ENCODE assay signal across 8 cellular contexts in the genomic region with DNA sequence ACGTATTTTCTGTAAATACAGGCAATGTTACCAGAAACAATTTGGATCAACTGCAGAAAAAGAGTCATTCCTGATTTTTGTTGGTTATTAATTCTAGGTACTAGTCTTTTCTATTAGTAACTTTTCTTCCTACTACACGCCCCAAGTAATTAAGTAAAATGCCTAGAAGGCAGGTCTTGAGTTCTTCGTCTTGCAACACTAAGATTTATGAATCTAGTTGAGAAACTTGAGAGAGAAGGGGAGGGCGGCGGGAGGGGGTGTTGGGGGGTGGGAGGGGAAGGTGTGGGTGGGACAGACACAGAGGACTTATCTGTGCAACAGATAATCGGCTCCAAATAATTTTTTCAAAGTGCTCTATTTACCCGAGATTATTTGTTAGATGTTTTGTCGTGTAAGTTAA. TPM values are rescaled to one million over a fixed set of nuclear protein-coding genes. Genes with fewer than 3 reads are reported as not detected.
DNase-seq lines count a peak whose midpoint lies in the region; ATAC-seq and TF ChIP-seq lines count a peak whose summit lies in the region.

No MANE protein-coding gene starts in this region.

- H3K9ac ChIP-seq in iPS-18a (ENCODE audit: low read length) = peak overlapping the region; percentile 83

- CTCF ChIA-PET in WTC11 (lab: Charles Lee) = no interaction called here

- no peak for TF ChIP-seq POLR2A in testis (IDR thresholded peaks at IDR 0.05)

- TF ChIP-seq CTCF in WTC11 (IDR thresholded peaks at IDR 0.05) (no peak), testis (IDR thresholded peaks at IDR 0.05) (no peak)

- H3K36me3 ChIP-seq in iPS-18a (ENCODE audit: control insufficient read depth, low read depth, low read length) (peaks cover 19% of the 10 kb centered on the region), testis (ENCODE audit: low read depth, missing control alignments) (no peaks in the 10 kb centered on the region)

- peaks cover 31% of the 10 kb centered on the region for H3K4me1 Mint-ChIP-seq in activated CD4-positive, alpha-beta T cell treated with anti-CD3 and anti-CD28 coated beads, Interleukin-2, amount 10 ng/mL, durations not matched to agents 24 days and 14 days
- peaks cover 15% of the 10 kb centered on the region for H3K4me1 Mint-ChIP-seq in WTC11

- H3K27ac ChIP-seq in iPS-18a (ENCODE audit: low read length) = no peak overlapping the region
- H3K27ac ChIP-seq in testis = peak overlapping the region in 1 of 2 donors; percentile 91

- H3K4me3 ChIP-seq in iPS-18a (ENCODE audit: low read length) (peak overlapping the region; percentile 87), testis (peak overlapping the region; percentile 68 to 86)

- H3K36me3 Mint-ChIP-seq in activated CD4-positive, alpha-beta T cell treated with anti-CD3 and anti-CD28 coated beads, Interleukin-2, amount 10 ng/mL, durations not matched to agents 24 days and 14 days (ENCODE audit: low read depth) = peaks cover 33% of the 10 kb centered on the region
- peaks cover 13% of the 10 kb centered on the region for H3K36me3 Mint-ChIP-seq in WTC11

- H3K4me1 ChIP-seq in iPS-18a (ENCODE audit: control insufficient read depth, low read depth, low read length) (no peaks in the 10 kb centered on the region), testis (no peaks in the 10 kb centered on the region)

- H3K9me3 ChIP-seq in iPS-18a (ENCODE audit: control insufficient read depth, low read depth, low read length) (peaks cover 15% of the 10 kb centered on the region), testis (no peaks in the 10 kb centered on the region)

- no peaks in the 10 kb centered on the region for H3K27me3 Mint-ChIP-seq in activated CD4-positive, alpha-beta T cell treated with anti-CD3 and anti-CD28 coated beads, Interleukin-2, amount 10 ng/mL, durations not matched to agents 24 days and 14 days
- no peaks in the 10 kb centered on the region for H3K27me3 Mint-ChIP-seq in WTC11 (ENCODE audit: low read depth)

- intact Hi-C loops in activated CD4-positive, alpha-beta T cell treated with anti-CD3 and anti-CD28 coated beads, Interleukin-2, amount 10 ng/mL, durations not matched to agents 24 days and 14 days (cut with micrococcal nuclease) = loop anchor here (5.0 kb wide), 2 partner anchors 51 to 406 kb away; no protein-coding TSS in a partner anchor
- intact Hi-C loops in testis (cut with DNase I; ENCODE audit: low total_unique reads) = loop anchor here (10.0 kb wide), 1 partner anchor 121 kb away; no protein-coding TSS in a partner anchor

- no peaks in the 10 kb centered on the region for H3K9me3 Mint-ChIP-seq in activated CD4-positive, alpha-beta T cell treated with anti-CD3 and anti-CD28 coated beads, Interleukin-2, amount 10 ng/mL, durations not matched to agents 24 days and 14 days
- H3K9me3 Mint-ChIP-seq in WTC11 = no peaks in the 10 kb centered on the region

- H3K27me3 ChIP-seq in iPS-18a (ENCODE audit: control insufficient read depth, insufficient read depth, low read length) = no peaks in the 10 kb centered on the region
- H3K27me3 ChIP-seq in testis = no peaks in the 10 kb centered on the region

- ATAC-seq in WTC11 = no peak
- no peak for ATAC-seq in HG03460 (IDR thresholded peaks at IDR 0.05; ENCODE audit: unreplicated experiment)
- ATAC-seq in HG02885 (IDR thresholded peaks at IDR 0.05; ENCODE audit: poor library complexity, unreplicated experiment) = no peak

- H3K4me3 Mint-ChIP-seq in activated CD4-positive, alpha-beta T cell treated with anti-CD3 and anti-CD28 coated beads, Interleukin-2, amount 10 ng/mL, durations not matched to agents 24 days and 14 days = peak overlapping the region; percentile 86
- peak overlapping the region; percentile 89 for H3K4me3 Mint-ChIP-seq in WTC11

- DNase-seq in activated CD4-positive, alpha-beta T cell treated with anti-CD3 and anti-CD28 coated beads, Interleukin-2, amount 10 ng/mL, durations not matched to agents 24 days and 14 days = no peak
- DNase-seq in activated CD4-positive, alpha-beta T cell treated with anti-CD3 and anti-CD28 coated beads for 48 hours = no peak
- DNase-seq in WTC11 (ENCODE audit: low spot score) (no peak), testis (no peak), A172 (ENCODE audit: low spot score) (no peak)

- WGBS in testis, 2 donors = 0 to 2% methylated on average over 8 of the region's 8 CpGs

- POLR2A ChIA-PET in WTC11 (lab: Charles Lee) = no interaction called here

- peak overlapping the region; percentile 95 for H3K27ac Mint-ChIP-seq in activated CD4-positive, alpha-beta T cell treated with anti-CD3 and anti-CD28 coated beads, Interleukin-2, amount 10 ng/mL, durations not matched to agents 24 days and 14 days
- no peak overlapping the region for H3K27ac Mint-ChIP-seq in WTC11

TF ChIP-seq in WTC11, 78 proteins besides CTCF, POLR2A, EP300 and RAD21:
- no peak for TF ChIP-seq MXD4 (CRISPR knock-in tag; IDR thresholded peaks at IDR 0.05; ENCODE audit: borderline replicate concordance)
- no peak for TF ChIP-seq ESRRA (CRISPR knock-in tag; IDR thresholded peaks at IDR 0.05; ENCODE audit: borderline replicate concordance)
- TF ChIP-seq, protein P1, sequence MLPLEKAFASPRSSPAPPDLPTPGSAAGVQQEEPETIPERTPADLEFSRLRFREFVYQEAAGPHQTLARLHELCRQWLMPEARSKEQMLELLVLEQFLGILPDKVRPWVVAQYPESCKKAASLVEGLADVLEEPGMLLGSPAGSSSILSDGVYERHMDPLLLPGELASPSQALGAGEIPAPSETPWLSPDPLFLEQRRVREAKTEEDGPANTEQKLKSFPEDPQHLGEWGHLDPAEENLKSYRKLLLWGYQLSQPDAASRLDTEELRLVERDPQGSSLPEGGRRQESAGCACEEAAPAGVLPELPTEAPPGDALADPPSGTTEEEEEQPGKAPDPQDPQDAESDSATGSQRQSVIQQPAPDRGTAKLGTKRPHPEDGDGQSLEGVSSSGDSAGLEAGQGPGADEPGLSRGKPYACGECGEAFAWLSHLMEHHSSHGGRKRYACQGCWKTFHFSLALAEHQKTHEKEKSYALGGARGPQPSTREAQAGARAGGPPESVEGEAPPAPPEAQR (CRISPR knock-in tag; IDR thresholded peaks at IDR 0.05) = no peak
- TF ChIP-seq, protein P2, sequence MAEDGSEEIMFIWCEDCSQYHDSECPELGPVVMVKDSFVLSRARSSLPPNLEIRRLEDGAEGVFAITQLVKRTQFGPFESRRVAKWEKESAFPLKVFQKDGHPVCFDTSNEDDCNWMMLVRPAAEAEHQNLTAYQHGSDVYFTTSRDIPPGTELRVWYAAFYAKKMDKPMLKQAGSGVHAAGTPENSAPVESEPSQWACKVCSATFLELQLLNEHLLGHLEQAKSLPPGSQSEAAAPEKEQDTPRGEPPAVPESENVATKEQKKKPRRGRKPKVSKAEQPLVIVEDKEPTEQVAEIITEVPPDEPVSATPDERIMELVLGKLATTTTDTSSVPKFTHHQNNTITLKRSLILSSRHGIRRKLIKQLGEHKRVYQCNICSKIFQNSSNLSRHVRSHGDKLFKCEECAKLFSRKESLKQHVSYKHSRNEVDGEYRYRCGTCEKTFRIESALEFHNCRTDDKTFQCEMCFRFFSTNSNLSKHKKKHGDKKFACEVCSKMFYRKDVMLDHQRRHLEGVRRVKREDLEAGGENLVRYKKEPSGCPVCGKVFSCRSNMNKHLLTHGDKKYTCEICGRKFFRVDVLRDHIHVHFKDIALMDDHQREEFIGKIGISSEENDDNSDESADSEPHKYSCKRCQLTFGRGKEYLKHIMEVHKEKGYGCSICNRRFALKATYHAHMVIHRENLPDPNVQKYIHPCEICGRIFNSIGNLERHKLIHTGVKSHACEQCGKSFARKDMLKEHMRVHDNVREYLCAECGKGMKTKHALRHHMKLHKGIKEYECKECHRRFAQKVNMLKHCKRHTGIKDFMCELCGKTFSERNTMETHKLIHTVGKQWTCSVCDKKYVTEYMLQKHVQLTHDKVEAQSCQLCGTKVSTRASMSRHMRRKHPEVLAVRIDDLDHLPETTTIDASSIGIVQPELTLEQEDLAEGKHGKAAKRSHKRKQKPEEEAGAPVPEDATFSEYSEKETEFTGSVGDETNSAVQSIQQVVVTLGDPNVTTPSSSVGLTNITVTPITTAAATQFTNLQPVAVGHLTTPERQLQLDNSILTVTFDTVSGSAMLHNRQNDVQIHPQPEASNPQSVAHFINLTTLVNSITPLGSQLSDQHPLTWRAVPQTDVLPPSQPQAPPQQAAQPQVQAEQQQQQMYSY (CRISPR knock-in tag; IDR thresholded peaks at IDR 0.05) = no peak

RNA-seq across cellular contexts. Expression of a gene that starts 3.0 kb away (rescaled TPM):
- total RNA-seq in activated CD4-positive, alpha-beta T cell treated with anti-CD3 and anti-CD28 coated beads, Interleukin-2, amount 10 ng/mL, durations not matched to agents 24 days and 14 days = 31.3 and 34.5 TPM in 2 replicates
- 20.5 to 25.2 TPM (median 25.0 TPM) in 3 replicates for total RNA-seq in WTC11 (2021)
- 10 to 100 TPM; 18.7 to 19.4 TPM for total RNA-seq in testis
- polyA plus RNA-seq in testis (ENCODE audit: insufficient read depth, low read depth, low replicate concordance) = 16.9 TPM
- 13.2 and 15.6 TPM in 2 replicates for total RNA-seq in A172 (2014; rRNA removed; shearing (Covaris generic))
